Comparison of ENCODE assay signal across 9 cellular contexts in the genomic region with DNA sequence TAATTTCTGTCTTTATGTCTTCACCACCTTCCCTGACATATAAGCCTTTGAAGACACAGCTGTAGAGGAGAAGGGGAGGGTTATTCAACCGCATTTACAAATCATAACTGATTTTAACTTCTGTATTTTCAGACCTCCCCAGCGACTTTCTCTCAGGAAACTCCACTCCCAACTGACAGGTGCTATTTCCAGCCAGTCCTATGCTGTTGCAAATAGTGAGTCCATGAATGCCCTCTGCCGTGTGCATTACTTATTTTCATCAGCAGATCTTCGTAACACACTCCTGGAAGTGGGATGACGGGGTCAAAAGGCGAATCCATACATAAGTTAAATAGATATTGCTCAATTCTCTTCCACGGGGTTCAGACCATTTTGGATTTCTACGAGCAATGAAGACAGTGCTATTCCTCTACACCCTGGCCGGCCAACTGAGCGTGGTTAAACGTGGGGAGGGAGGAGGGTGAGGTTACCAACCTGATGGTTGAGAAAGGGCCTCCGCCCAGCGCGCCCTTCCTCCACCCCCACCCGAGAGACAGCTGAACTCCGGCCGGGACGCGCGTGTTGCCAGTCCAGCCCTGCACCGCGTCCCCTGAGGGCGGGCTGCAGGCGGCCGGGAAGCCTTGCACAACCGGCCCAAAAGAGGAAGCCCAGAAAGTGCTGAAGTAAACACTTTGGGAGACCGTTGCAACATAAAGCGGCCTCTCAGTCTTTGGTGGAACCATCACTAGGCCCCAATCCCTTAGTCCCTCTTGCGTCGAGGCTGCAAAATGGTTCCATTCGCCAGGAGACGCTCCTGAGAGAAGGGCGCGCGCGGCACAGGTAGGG. TPM values are rescaled to one million over a fixed set of nuclear protein-coding genes. Genes with fewer than 3 reads are reported as not detected.
DNase-seq lines count a peak whose midpoint lies in the region; ATAC-seq and TF ChIP-seq lines count a peak whose summit lies in the region.
"Had no signal": no experiment of that assay in that cellular context is flagged by ENCODE, and none has a peak within 500 bp of the region (broad histone marks: within the 10 kb centered on the region; RNA-seq: fewer than 3 reads in every experiment).

A gene with protein sequence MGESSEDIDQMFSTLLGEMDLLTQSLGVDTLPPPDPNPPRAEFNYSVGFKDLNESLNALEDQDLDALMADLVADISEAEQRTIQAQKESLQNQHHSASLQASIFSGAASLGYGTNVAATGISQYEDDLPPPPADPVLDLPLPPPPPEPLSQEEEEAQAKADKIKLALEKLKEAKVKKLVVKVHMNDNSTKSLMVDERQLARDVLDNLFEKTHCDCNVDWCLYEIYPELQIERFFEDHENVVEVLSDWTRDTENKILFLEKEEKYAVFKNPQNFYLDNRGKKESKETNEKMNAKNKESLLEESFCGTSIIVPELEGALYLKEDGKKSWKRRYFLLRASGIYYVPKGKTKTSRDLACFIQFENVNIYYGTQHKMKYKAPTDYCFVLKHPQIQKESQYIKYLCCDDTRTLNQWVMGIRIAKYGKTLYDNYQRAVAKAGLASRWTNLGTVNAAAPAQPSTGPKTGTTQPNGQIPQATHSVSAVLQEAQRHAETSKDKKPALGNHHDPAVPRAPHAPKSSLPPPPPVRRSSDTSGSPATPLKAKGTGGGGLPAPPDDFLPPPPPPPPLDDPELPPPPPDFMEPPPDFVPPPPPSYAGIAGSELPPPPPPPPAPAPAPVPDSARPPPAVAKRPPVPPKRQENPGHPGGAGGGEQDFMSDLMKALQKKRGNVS (plus strand): TSS at position 705 of the 825 bp plus-strand sequence. CDS start 53,986 bp downstream, outside the sequence.

- intact Hi-C loops in gastrocnemius medialis (cut with DNase I; ENCODE audit: low total_unique reads), result no loop called here

- WGBS in hepatocyte (ENCODE audit: low lambda C conversion rate, missing lambda C conversion rate), result 51% methylated on average over 36 of the region's 36 CpGs

- H3K4me3 ChIP-seq in hepatocyte, result no peak within 1 kb of the TSS
- H3K4me3 ChIP-seq in gastrocnemius medialis, result peak within 1 kb of the TSS; percentile 9 to 44 (median 20)
- H3K4me3 ChIP-seq: cardiac muscle cell had no signal

- H3K36me3 Mint-ChIP-seq in activated naive CD8-positive, alpha-beta T cell treated with anti-CD3 and anti-CD28 coated beads for 36 hours, result peaks cover 23% of the 10 kb centered on the region

- H3K27me3 Mint-ChIP-seq in activated naive CD8-positive, alpha-beta T cell treated with anti-CD3 and anti-CD28 coated beads for 36 hours, result no peaks in the 10 kb centered on the region

- H3K4me3 Mint-ChIP-seq in activated naive CD8-positive, alpha-beta T cell treated with anti-CD3 and anti-CD28 coated beads for 36 hours, result peak within 1 kb of the TSS; percentile 90

- peaks cover 7% of the 10 kb centered on the region for H3K9me3 Mint-ChIP-seq in activated naive CD8-positive, alpha-beta T cell treated with anti-CD3 and anti-CD28 coated beads for 36 hours

- H3K9me3 ChIP-seq in hepatocyte (ENCODE audit: low read depth) (no peaks in the 10 kb centered on the region), gastrocnemius medialis (no peaks in the 10 kb centered on the region)

- H3K27ac ChIP-seq in hepatocyte (no peak within 1 kb of the TSS), gastrocnemius medialis (peak within 1 kb of the TSS; percentile 2 to 55 (median 28))
- H3K27ac ChIP-seq: cardiac muscle cell had no signal

- TF ChIP-seq POLR2A in gastrocnemius medialis (IDR thresholded peaks at IDR 0.05), result peak; percentile 18 to 19

- H3K4me1 Mint-ChIP-seq in activated naive CD8-positive, alpha-beta T cell treated with anti-CD3 and anti-CD28 coated beads for 36 hours, result peaks cover 40% of the 10 kb centered on the region

- peak within 1 kb of the TSS; percentile 60 for H2AFZ ChIP-seq in hepatocyte

- DNase-seq in RPMI8226, result peak; percentile 96
- DNase-seq in activated naive CD8-positive, alpha-beta T cell treated with anti-CD3 and anti-CD28 coated beads for 36 hours, result peak; percentile 57
- DNase-seq in hepatocyte (ENCODE audit: low spot score), result peak; percentile 36
- peak; percentile 36 to 68 for DNase-seq in gastrocnemius medialis
- DNase-seq in NCI-H2196 treated with DMSO at 0.1 percent for 48 hours (lab: John Stamatoyannopoulos, UW; ENCODE audit: unreplicated experiment), result no peak
- DNase-seq in NCI-H2029 (lab: John Stamatoyannopoulos, UW), result no peak

- H3K4me1 ChIP-seq in hepatocyte (ENCODE audit: insufficient read depth) (no peaks in the 10 kb centered on the region), gastrocnemius medialis (no peaks in the 10 kb centered on the region)

- peaks cover 12% of the 10 kb centered on the region for H3K27me3 ChIP-seq in hepatocyte
- peaks cover 0 to 10% (median 10%) of the 10 kb centered on the region in 3 donors for H3K27me3 ChIP-seq in gastrocnemius medialis

- TF ChIP-seq CTCF in hepatocyte (IDR thresholded peaks at IDR 0.05; ENCODE audit: poor library complexity) (no peak), gastrocnemius medialis (IDR thresholded peaks at IDR 0.05 in 4 of 5, conservative IDR thresholded peaks at IDR 0.05 in 1 of 5) (no peak)

- in situ Hi-C loops in gastrocnemius medialis (cut with MboI; ENCODE audit: low sequenced_read_pairs in 4 of 4), result no loop called here

- H3K36me3 ChIP-seq in hepatocyte (replicated peaks; ENCODE audit: insufficient read depth, low read depth), result no peaks in the 10 kb centered on the region
- no peaks in the 10 kb centered on the region for H3K36me3 ChIP-seq in gastrocnemius medialis
- H3K36me3 ChIP-seq: cardiac muscle cell had no signal

- H4K20me1 ChIP-seq in hepatocyte (ENCODE audit: insufficient read depth, poor library complexity, severe bottlenecking), result no peaks in the 10 kb centered on the region

- H3K4me2 ChIP-seq in hepatocyte, result peak within 1 kb of the TSS; percentile 78

- ATAC-seq in GM18508 (IDR thresholded peaks at IDR 0.05; ENCODE audit: insufficient read depth, unreplicated experiment), result peak; percentile 38
- peak; percentile 37 for ATAC-seq in HG02870 (IDR thresholded peaks at IDR 0.05; ENCODE audit: unreplicated experiment)
- ATAC-seq in gastrocnemius medialis, result peak; percentile 36 to 74

- no peaks in the 10 kb centered on the region for H3K79me2 ChIP-seq in hepatocyte

- H3K9me2 ChIP-seq in hepatocyte (replicated peaks; ENCODE audit: insufficient read depth), result no peaks in the 10 kb centered on the region

- H3K27ac Mint-ChIP-seq in activated naive CD8-positive, alpha-beta T cell treated with anti-CD3 and anti-CD28 coated beads for 36 hours, result peak within 1 kb of the TSS; percentile 94

RNA-seq across cellular contexts. Expression of the gene that starts here (rescaled TPM):
- total RNA-seq in activated naive CD8-positive, alpha-beta T cell treated with anti-CD3 and anti-CD28 coated beads for 36 hours, result 10 to 100 TPM; 66.3 to 68.0 TPM
- 1.1 and 1.6 TPM in 2 replicates for total RNA-seq in hepatocyte
- polyA plus RNA-seq in hepatocyte, result 1.8 and 2.0 TPM in 2 replicates
- 1 to 10 TPM in 2 of 4 donors, under 1 TPM in 2; 0.83 to 2.0 (median 1.2) TPM for total RNA-seq in gastrocnemius medialis
- total RNA-seq: cardiac muscle cell had no signal
- polyA plus RNA-seq: cardiac muscle cell had no signal

Comparison
In these comparisons a context has a peak if more than half of its experiments do, and no peak if none do; other contexts are left out.
1. RNA of the gene that starts here (total RNA-seq): 66.3 to 68.0 TPM in activated naive CD8-positive, alpha-beta T cell treated with anti-CD3 and anti-CD28 coated beads for 36 hours; 0.83 to 2.0 TPM in gastrocnemius medialis and 1.1 to 1.6 TPM in hepatocyte; every median in the first group is over 10 times any median in the second.
2. DNase-seq: peak in RPMI8226 (single experiment), activated naive CD8-positive, alpha-beta T cell treated with anti-CD3 and anti-CD28 coated beads for 36 hours (single experiment), hepatocyte (single experiment) and gastrocnemius medialis (2 of 2); none in NCI-H2196 treated with DMSO at 0.1 percent for 48 hours (single experiment) and NCI-H2029 (single experiment).
3. Peak in every context shown above with its lines, with median percentiles within 50 percentile points of each other: ATAC-seq.